16 cellular contexts compared by ENCODE assay signal in genomic region chr6:129635396-129636164, GRCh38.
DNase-seq lines count a peak whose midpoint lies in the region; ATAC-seq and TF ChIP-seq lines count a peak whose summit lies in the region.
"Had no signal": no experiment of that assay in that cellular context is flagged by ENCODE, and none has a peak within 500 bp of the region (broad histone marks: within the 10 kb centered on the region; RNA-seq: fewer than 3 reads in every experiment).

No MANE protein-coding gene starts in this region.

- H3K4me1 Mint-ChIP-seq in activated CD8-positive, alpha-beta T cell treated with anti-CD3 and anti-CD28 coated beads, Interleukin-2, amount 10 ng/mL, durations not matched to agents 7 days and 5 days (ENCODE audit: low read depth) = no peaks in the 10 kb centered on the region
- H3K4me1 Mint-ChIP-seq in stimulated activated memory B cell treated with anti-CD40 and anti-IgM and Interleukin-4, amounts not matched to agents 10 μg/mL and 1 μg/mL and 100 μg/mL, for 72 hours = no peaks in the 10 kb centered on the region
- H3K4me1 Mint-ChIP-seq: B cell had no signal

- no peak for ATAC-seq in activated CD8-positive, alpha-beta T cell treated with anti-CD3 and anti-CD28 coated beads, Interleukin-2, amount 10 ng/mL, durations not matched to agents 7 days and 5 days
- ATAC-seq in stimulated activated memory B cell treated with anti-CD40 and anti-IgM and Interleukin-4, amounts not matched to agents 10 μg/mL and 1 μg/mL and 100 μg/mL, for 72 hours = no peak

- intact Hi-C loops in dorsolateral prefrontal cortex (cut with DNase I) = no loop called here

- no peak overlapping the region for H3K27ac Mint-ChIP-seq in activated CD8-positive, alpha-beta T cell treated with anti-CD3 and anti-CD28 coated beads, Interleukin-2, amount 10 ng/mL, durations not matched to agents 7 days and 5 days
- H3K27ac Mint-ChIP-seq in stimulated activated memory B cell treated with anti-CD40 and anti-IgM and Interleukin-4, amounts not matched to agents 10 μg/mL and 1 μg/mL and 100 μg/mL, for 72 hours = no peak overlapping the region
- H3K27ac Mint-ChIP-seq: B cell; T-helper 2 cell treated with Interferon-gamma antibody and Interleukin-4, amounts not matched to agents 5 μg/mL and 100 μg/mL, for 36 hours had no signal

- CTCF ChIA-PET in activated CD8-positive, alpha-beta T cell treated with anti-CD3 and anti-CD28 coated beads, Interleukin-2, amount 10 ng/mL, durations not matched to agents 7 days and 5 days (lab: Charles Lee) = interaction anchor here (1.9 kb wide), 1 partner anchor 37 kb away, joined by 5 read pairs; no protein-coding TSS in a partner anchor

- no peaks in the 10 kb centered on the region for H3K27me3 ChIP-seq in dorsolateral prefrontal cortex
- H3K27me3 ChIP-seq: ovary had no signal

- no peaks in the 10 kb centered on the region for H3K27me3 Mint-ChIP-seq in activated CD8-positive, alpha-beta T cell treated with anti-CD3 and anti-CD28 coated beads, Interleukin-2, amount 10 ng/mL, durations not matched to agents 7 days and 5 days (ENCODE audit: low read depth)
- H3K27me3 Mint-ChIP-seq in stimulated activated memory B cell treated with anti-CD40 and anti-IgM and Interleukin-4, amounts not matched to agents 10 μg/mL and 1 μg/mL and 100 μg/mL, for 72 hours = no peaks in the 10 kb centered on the region
- H3K27me3 Mint-ChIP-seq: B cell had no signal

- H3K4me3 ChIP-seq in astrocyte of the cerebellum (ENCODE audit: low read depth, low read length) (no peak overlapping the region), dorsolateral prefrontal cortex (no peak overlapping the region)
- H3K4me3 ChIP-seq: ovary had no signal

- no peak overlapping the region for H3K27ac ChIP-seq in dorsolateral prefrontal cortex
- H3K27ac ChIP-seq: ovary had no signal

- DNase-seq in A172 (ENCODE audit: low spot score) (peak; percentile 49), GM13976 (ENCODE audit: low spot score) (no peak), astrocyte of the cerebellum (ENCODE audit: low read depth) (peak; percentile 72), glomerular endothelial cell (ENCODE audit: extremely low read depth, low read depth, low spot score) (peak; percentile 66), NCI-H2107 treated with DMSO at 0.1 percent for 48 hours (lab: John Stamatoyannopoulos, UW; ENCODE audit: unreplicated experiment) (no peak), dorsolateral prefrontal cortex (no peak)
- DNase-seq in activated CD8-positive, alpha-beta T cell treated with anti-CD3 and anti-CD28 coated beads, Interleukin-2, amount 10 ng/mL, durations not matched to agents 7 days and 5 days = no peak
- DNase-seq: activated CD4-positive, alpha-beta T cell treated with anti-CD3 and anti-CD28 coated beads for 4 hours; aorta; DND-41; NCI-H1436; ovary; RPMI8226 had no signal

- H3K36me3 Mint-ChIP-seq in activated CD8-positive, alpha-beta T cell treated with anti-CD3 and anti-CD28 coated beads, Interleukin-2, amount 10 ng/mL, durations not matched to agents 7 days and 5 days (ENCODE audit: low read depth) = peaks cover 21% of the 10 kb centered on the region
- H3K36me3 Mint-ChIP-seq in stimulated activated memory B cell treated with anti-CD40 and anti-IgM and Interleukin-4, amounts not matched to agents 10 μg/mL and 1 μg/mL and 100 μg/mL, for 72 hours = peaks cover 42% of the 10 kb centered on the region

- in situ Hi-C loops in GM13976 (cut with MboI; ENCODE audit: low sequenced_read_pairs, unreplicated experiment) (no loop called here), astrocyte of the cerebellum (cut with HindIII; ENCODE audit: low sequenced_read_pairs) (no loop called here)

- H3K9me3 Mint-ChIP-seq in activated CD8-positive, alpha-beta T cell treated with anti-CD3 and anti-CD28 coated beads, Interleukin-2, amount 10 ng/mL, durations not matched to agents 7 days and 5 days (ENCODE audit: insufficient read depth) = no peaks in the 10 kb centered on the region
- no peaks in the 10 kb centered on the region for H3K9me3 Mint-ChIP-seq in stimulated activated memory B cell treated with anti-CD40 and anti-IgM and Interleukin-4, amounts not matched to agents 10 μg/mL and 1 μg/mL and 100 μg/mL, for 72 hours
- H3K9me3 Mint-ChIP-seq: T-helper 2 cell treated with Interferon-gamma antibody and Interleukin-4, amounts not matched to agents 5 μg/mL and 100 μg/mL, for 36 hours had no signal

- peak; percentile 6 for TF ChIP-seq CTCF in GM13976 (IDR thresholded peaks at IDR 0.05; ENCODE audit: borderline replicate concordance, control extremely low read depth, extremely low read depth, insufficient read depth, missing control alignments)
- no peak for TF ChIP-seq CTCF in astrocyte of the cerebellum (IDR thresholded peaks at IDR 0.05; ENCODE audit: low read depth, low read length, missing control alignments)
- TF ChIP-seq CTCF in dorsolateral prefrontal cortex (IDR thresholded peaks at IDR 0.05 in 54 of 56, conservative IDR thresholded peaks at IDR 0.05 in 2 of 56; ENCODE audit: low read depth in 1 of 56, partially characterized antibody in 56 of 56) = no peak

- POLR2A ChIA-PET in activated CD8-positive, alpha-beta T cell treated with anti-CD3 and anti-CD28 coated beads, Interleukin-2, amount 10 ng/mL, durations not matched to agents 7 days and 5 days (lab: Charles Lee) = no interaction called here

- no peak overlapping the region for H3K4me3 Mint-ChIP-seq in activated CD8-positive, alpha-beta T cell treated with anti-CD3 and anti-CD28 coated beads, Interleukin-2, amount 10 ng/mL, durations not matched to agents 7 days and 5 days
- no peak overlapping the region for H3K4me3 Mint-ChIP-seq in stimulated activated memory B cell treated with anti-CD40 and anti-IgM and Interleukin-4, amounts not matched to agents 10 μg/mL and 1 μg/mL and 100 μg/mL, for 72 hours
- H3K4me3 Mint-ChIP-seq: B cell; T-helper 2 cell treated with Interferon-gamma antibody and Interleukin-4, amounts not matched to agents 5 μg/mL and 100 μg/mL, for 36 hours had no signal

Comparison
In these comparisons a context has a peak if more than half of its experiments do, and no peak if none do; other contexts are left out.
1. DNase-seq: peak in A172 (single experiment), astrocyte of the cerebellum (single experiment) and glomerular endothelial cell (single experiment); none in GM13976 (single experiment), activated CD8-positive, alpha-beta T cell treated with anti-CD3 and anti-CD28 coated beads, Interleukin-2, amount 10 ng/mL, durations not matched to agents 7 days and 5 days (single experiment), NCI-H2107 treated with DMSO at 0.1 percent for 48 hours (single experiment) and dorsolateral prefrontal cortex (0 of 10).